Comparison of ENCODE assay signal across 8 cellular contexts in genomic region chr17:81294512-81295030, GRCh38. TPM values are rescaled to one million over a fixed set of nuclear protein-coding genes. Genes with fewer than 3 reads are reported as not detected.
DNase-seq lines count a peak whose midpoint lies in the region; ATAC-seq and TF ChIP-seq lines count a peak whose summit lies in the region.

No MANE protein-coding gene starts in this region.

- H3K4me3 Mint-ChIP-seq in glutamatergic neuron (ENCODE audit: unreplicated experiment): peak overlapping the region; percentile 84

- peaks cover 4% of the 10 kb centered on the region for H3K9me3 Mint-ChIP-seq in glutamatergic neuron (ENCODE audit: unreplicated experiment)

- no peaks in the 10 kb centered on the region for H3K27me3 ChIP-seq in prostate gland (replicated peaks; ENCODE audit: insufficient read depth)

- no peak for TF ChIP-seq CTCF in glutamatergic neuron (IDR thresholded peaks at IDR 0.05; ENCODE audit: partially characterized antibody, unreplicated experiment)
- TF ChIP-seq CTCF in prostate gland (IDR thresholded peaks at IDR 0.05): no peak

- no peaks in the 10 kb centered on the region for H3K36me3 Mint-ChIP-seq in glutamatergic neuron (ENCODE audit: unreplicated experiment)

- H3K27ac Mint-ChIP-seq in glutamatergic neuron (ENCODE audit: unreplicated experiment): peak overlapping the region; percentile 78

- 2% methylated on average over 30 of the region's 48 CpGs for WGBS in prostate gland

- intact Hi-C loops in prostate gland (cut with DNase I): loop anchor here (2.0 to 5.0 kb wide), 4 partner anchors 42 to 188 kb away; no protein-coding TSS in a partner anchor

- peaks cover 15% of the 10 kb centered on the region for H3K4me1 Mint-ChIP-seq in glutamatergic neuron (ENCODE audit: low read depth, unreplicated experiment)

- H3K4me1 ChIP-seq in prostate gland (replicated peaks): peaks cover 2% of the 10 kb centered on the region

- DNase-seq in NCI-H146 (lab: John Stamatoyannopoulos, UW) (peak; percentile 25), NCI-H146 treated with DMSO at 0.1 percent for 48 hours (lab: John Stamatoyannopoulos, UW; ENCODE audit: unreplicated experiment) (no peak), glutamatergic neuron (no peak), prostate gland (ENCODE audit: low spot score) (no peak), DMS79 treated with DMSO at 0.1 percent for 48 hours (lab: John Stamatoyannopoulos, UW) (no peak), hippocampal formation (lab: John Stamatoyannopoulos, UW) (no peak)
- DNase-seq in activated T-cell treated with anti-CD3 and anti-CD28 coated beads, Interleukin-2, amount 50 U/mL, for 48 hours: peak; percentile 38 to 45

- H3K36me3 ChIP-seq in prostate gland: no peaks in the 10 kb centered on the region

- H3K27ac ChIP-seq in prostate gland: peak overlapping the region; percentile 87 to 95

- H3K9me3 ChIP-seq in prostate gland: no peaks in the 10 kb centered on the region

- TF ChIP-seq POLR2A in prostate gland (IDR thresholded peaks at IDR 0.05): no peak

- peaks cover 10% of the 10 kb centered on the region for H3K27me3 Mint-ChIP-seq in glutamatergic neuron (ENCODE audit: unreplicated experiment)

- ATAC-seq in HG03521 (IDR thresholded peaks at IDR 0.05; ENCODE audit: unreplicated experiment): peak; percentile 14

- H3K4me3 ChIP-seq in prostate gland: peak overlapping the region; percentile 75 to 90

RNA-seq across cellular contexts. Expression of gene SLC38A10, which starts 0.5 kb away (rescaled TPM):
- total RNA-seq in glutamatergic neuron (ENCODE audit: unreplicated experiment): 92.4 TPM
- 100 to 1,000 TPM; 104 to 167 TPM for total RNA-seq in prostate gland

RNA-seq across cellular contexts. Expression of gene NDUFAF8, which starts 55.5 kb away (rescaled TPM):
- total RNA-seq in glutamatergic neuron (ENCODE audit: unreplicated experiment): 31.5 TPM
- total RNA-seq in prostate gland: 10 to 100 TPM; 27.4 to 43.1 TPM

RNA-seq across cellular contexts. Expression of gene TEPSIN, which starts 55.7 kb away (rescaled TPM):
- total RNA-seq in glutamatergic neuron (ENCODE audit: unreplicated experiment) (85.7 TPM), prostate gland (10 to 100 TPM; 35.6 to 81.5 TPM)

Comparison
In these comparisons a context has a peak if more than half of its experiments do, and no peak if none do; other contexts are left out.
1. DNase-seq: peak in NCI-H146 (single experiment) and activated T-cell treated with anti-CD3 and anti-CD28 coated beads, Interleukin-2, amount 50 U/mL, for 48 hours (2 of 2); none in NCI-H146 treated with DMSO at 0.1 percent for 48 hours (single experiment), glutamatergic neuron (single experiment), prostate gland (single experiment), DMS79 treated with DMSO at 0.1 percent for 48 hours (single experiment) and hippocampal formation (0 of 2).